In the genomic region with DNA sequence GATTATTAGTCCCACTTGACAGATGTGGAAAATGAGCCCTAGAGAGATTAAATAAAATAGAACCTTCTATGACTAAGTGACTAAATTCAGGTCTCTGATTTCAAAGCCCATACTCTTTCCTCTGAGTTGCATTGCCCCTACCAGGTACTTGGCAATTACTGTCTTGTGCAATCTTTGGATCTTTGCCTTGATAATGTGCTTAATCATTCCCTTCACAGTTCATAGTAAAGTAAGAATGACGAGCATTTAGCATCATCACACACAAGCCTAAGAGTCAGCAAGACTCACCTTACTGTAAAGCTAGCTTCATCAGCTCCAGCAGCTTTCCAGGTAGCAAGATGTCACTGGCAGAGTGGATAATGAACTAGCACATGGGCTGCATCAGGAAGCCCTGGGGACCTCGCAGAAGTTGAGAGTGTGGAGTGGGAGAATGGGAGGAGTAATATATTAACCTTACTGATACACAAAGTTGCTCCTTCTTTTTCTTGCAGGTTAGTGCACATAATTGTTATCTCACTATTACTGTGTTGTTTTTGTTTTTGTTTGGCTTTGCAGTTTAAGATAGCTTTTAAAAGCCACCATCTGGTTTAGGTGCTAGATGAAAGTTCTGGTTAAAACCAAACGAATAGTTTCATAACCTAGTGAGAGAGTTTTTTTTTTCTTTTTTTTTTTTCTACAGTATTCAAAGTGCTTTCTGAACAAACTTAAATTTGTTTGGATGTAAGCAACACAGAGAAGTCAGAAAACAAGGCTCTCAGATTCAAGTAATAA, we compare ENCODE assay signal across 15 cellular contexts.
A peak's percentile ranks its signal among the peaks of the same experiment; 100 is the strongest.
DNase-seq lines count a peak whose midpoint lies in the region; ATAC-seq, FAIRE-seq and TF ChIP-seq lines count a peak whose summit lies in the region.
"Had no signal": no experiment of that assay in that cellular context is flagged by ENCODE, and none has a peak within 500 bp of the region (broad histone marks: within the 10 kb centered on the region; RNA-seq: fewer than 3 reads in every experiment).

No MANE protein-coding gene starts in this region.

- dilution Hi-C loops in keratinocyte (cut with MboI; ENCODE audit: extremely low pct_ligation_motif_present, low sequenced_read_pairs) = no loop called here

- H4K20me1 ChIP-seq in keratinocyte (ENCODE audit: control insufficient read depth, extremely low read depth, insufficient read depth, low read length) (no peaks in the 10 kb centered on the region), Karpas-422 (ENCODE audit: insufficient read depth, low read depth, low read length) (no peaks in the 10 kb centered on the region)

- H3K36me3 Mint-ChIP-seq in brain (peaks cover 38% of the 10 kb centered on the region), type B pancreatic cell (peaks cover 64% of the 10 kb centered on the region), T-helper 17 cell (ENCODE audit: low read depth) (no peaks in the 10 kb centered on the region)
- H3K36me3 Mint-ChIP-seq: activated naive CD8-positive, alpha-beta T cell; T-cell had no signal

- DNase-seq in Right ventricle myocardium inferior (ENCODE audit: missing footprints) (no peak), cardiac septum (ENCODE audit: low spot score) (no peak), keratinocyte (ENCODE audit: low read depth, low spot score) (no peak), type B pancreatic cell (ENCODE audit: extremely low spot score, unreplicated experiment) (no peak), T-helper 17 cell (no peak), Karpas-422 (no peak), pons (ENCODE audit: low spot score) (no peak)
- DNase-seq: activated CD4-positive, CD25-positive, alpha-beta regulatory T cell treated with anti-CD3 and anti-CD28 coated beads, Interleukin-2, amount 50 U/mL, for 72 hours; OCI-M1; T-cell had no signal

- H3K4me1 ChIP-seq in keratinocyte (ENCODE audit: control insufficient read depth, extremely low read depth, insufficient read depth, low read length) = no peaks in the 10 kb centered on the region
- no peaks in the 10 kb centered on the region for H3K4me1 ChIP-seq in Karpas-422 (ENCODE audit: low read length)

- FAIRE-seq in keratinocyte (lab: Jason Lieb, UNC) = peak; percentile 59

- H2AFZ ChIP-seq in keratinocyte (ENCODE audit: control insufficient read depth, low read length) = no peak overlapping the region
- H2AFZ ChIP-seq in Karpas-422 (ENCODE audit: low read length) = no peak overlapping the region
- H2AFZ ChIP-seq: parathyroid adenoma had no signal

- no peak overlapping the region for H3K27ac ChIP-seq in keratinocyte (ENCODE audit: control insufficient read depth, insufficient read depth, low read length)
- no peak overlapping the region for H3K27ac ChIP-seq in Karpas-422 (ENCODE audit: low read length)
- H3K27ac ChIP-seq: parathyroid adenoma, tibial nerve had no signal

- H3K36me3 ChIP-seq in keratinocyte (ENCODE audit: control insufficient read depth in 2 of 2, extremely low read depth in 1 of 2, insufficient read depth in 2 of 2, low read length in 2 of 2) (no peaks in the 10 kb centered on the region), Karpas-422 (ENCODE audit: insufficient read depth, low read length) (no peaks in the 10 kb centered on the region)

- peak overlapping the region in 1 of 5 experiments; percentile 22 for H3K4me3 Mint-ChIP-seq in brain
- H3K4me3 Mint-ChIP-seq in type B pancreatic cell = peak overlapping the region; percentile 50
- H3K4me3 Mint-ChIP-seq in T-helper 17 cell = no peak overlapping the region
- H3K4me3 Mint-ChIP-seq: activated naive CD8-positive, alpha-beta T cell; T-cell had no signal

- no peak overlapping the region for H3K4me2 ChIP-seq in keratinocyte (ENCODE audit: control insufficient read depth, extremely low read depth, insufficient read depth, low read depth, low read length)
- H3K4me2 ChIP-seq in Karpas-422 (ENCODE audit: low read depth, low read length, poor library complexity, severe bottlenecking) = no peak overlapping the region

- no peaks in the 10 kb centered on the region for H3K27me3 ChIP-seq in keratinocyte (ENCODE audit: control insufficient read depth, extremely low read depth, insufficient read depth, low read length)
- H3K27me3 ChIP-seq in Karpas-422 (ENCODE audit: low read length) = no peaks in the 10 kb centered on the region
- H3K27me3 ChIP-seq: tibial nerve had no signal

- H3K9me2 ChIP-seq in Karpas-422 (replicated peaks; ENCODE audit: insufficient read depth, low read length) = no peaks in the 10 kb centered on the region

- intact Hi-C loops in Right ventricle myocardium inferior (cut with DNase I) = no loop called here
- intact Hi-C loops in cardiac septum (cut with DNase I) = no loop called here

- H3K9me3 Mint-ChIP-seq in brain (peaks cover 0 to 2% (median 0%) of the 10 kb centered on the region in 5 experiments), type B pancreatic cell (no peaks in the 10 kb centered on the region)
- H3K9me3 Mint-ChIP-seq: T-cell had no signal

- H3K4me1 Mint-ChIP-seq in brain (peaks cover 94% of the 10 kb centered on the region), type B pancreatic cell (ENCODE audit: unreplicated experiment) (peaks cover 78% of the 10 kb centered on the region), T-helper 17 cell (no peaks in the 10 kb centered on the region)
- H3K4me1 Mint-ChIP-seq: T-cell had no signal

- H3K27ac Mint-ChIP-seq in brain (peak overlapping the region; percentile 32 to 91 (median 83)), type B pancreatic cell (peak overlapping the region; percentile 90), T-helper 17 cell (no peak overlapping the region)
- H3K27ac Mint-ChIP-seq: activated naive CD8-positive, alpha-beta T cell; T-cell had no signal

- peaks cover 3% of the 10 kb centered on the region for H3K27me3 Mint-ChIP-seq in brain
- H3K27me3 Mint-ChIP-seq in type B pancreatic cell = no peaks in the 10 kb centered on the region
- no peaks in the 10 kb centered on the region for H3K27me3 Mint-ChIP-seq in T-helper 17 cell
- H3K27me3 Mint-ChIP-seq: T-cell had no signal

- H3K79me2 ChIP-seq in keratinocyte (ENCODE audit: control insufficient read depth, insufficient read depth, low read length) (no peaks in the 10 kb centered on the region), Karpas-422 (ENCODE audit: low read length) (no peaks in the 10 kb centered on the region)

- ATAC-seq in Right ventricle myocardium inferior (peak; percentile 18), T-helper 17 cell (no peak)
- ATAC-seq: T-cell had no signal

- H3K9me1 ChIP-seq in keratinocyte (ENCODE audit: control insufficient read depth, extremely low read depth, insufficient read depth, low read length) = no peaks in the 10 kb centered on the region

- H3K9me3 ChIP-seq in keratinocyte (ENCODE audit: control insufficient read depth, low read depth, low read length) (no peaks in the 10 kb centered on the region), T-helper 17 cell (ENCODE audit: control insufficient read depth, low read length, poor library complexity, severe bottlenecking) (peaks cover 2% of the 10 kb centered on the region), Karpas-422 (ENCODE audit: low read length) (no peaks in the 10 kb centered on the region)
- H3K9me3 ChIP-seq: HAP-1, tibial nerve had no signal

- TF ChIP-seq CTCF in brain (conservative IDR thresholded peaks at IDR 0.05) (no peak), keratinocyte (optimal IDR thresholded peaks at IDR 0.05 in 1 of 3, IDR thresholded peaks at IDR 0.05 in 1 of 3, conservative IDR thresholded peaks at IDR 0.05 in 1 of 3; ENCODE audit: extremely low read depth in 1 of 3, insufficient read depth in 2 of 3, low read length in 3 of 3) (no peak), type B pancreatic cell (conservative IDR thresholded peaks at IDR 0.05) (no peak)

- H3K9ac ChIP-seq in keratinocyte (ENCODE audit: control insufficient read depth, extremely low read depth, insufficient read depth, low read length) (no peak overlapping the region), Karpas-422 (ENCODE audit: low read length) (no peak overlapping the region)
- H3K9ac ChIP-seq: parathyroid adenoma had no signal

- H3K4me3 ChIP-seq in keratinocyte (ENCODE audit: control insufficient read depth in 2 of 3, extremely low read depth in 1 of 3, insufficient read depth in 2 of 3, low read depth in 1 of 3, low read length in 3 of 3) = no peak overlapping the region
- H3K4me3 ChIP-seq in Karpas-422 (ENCODE audit: low read length) = no peak overlapping the region
- H3K4me3 ChIP-seq: HAP-1, tibial nerve had no signal
